9 cellular contexts compared by ENCODE assay signal in genomic region chr11:45147871-45148270, GRCh38. TPM values are rescaled to one million over a fixed set of nuclear protein-coding genes. Genes with fewer than 3 reads are reported as not detected.
DNase-seq lines count a peak whose midpoint lies in the region; ATAC-seq and FAIRE-seq lines count a peak whose summit lies in the region.
"Had no signal": no experiment of that assay in that cellular context is flagged by ENCODE, and none has a peak within 500 bp of the region (broad histone marks: within the 10 kb centered on the region; RNA-seq: fewer than 3 reads in every experiment).

No MANE protein-coding gene starts in this region.

- peaks cover 28% of the 10 kb centered on the region for H3K27me3 Mint-ChIP-seq in activated CD8-positive, alpha-beta T cell treated with anti-CD3 and anti-CD28 coated beads, Interleukin-2, amount 10 ng/mL, durations not matched to agents 7 days and 5 days (ENCODE audit: low read depth)

- ATAC-seq in activated CD8-positive, alpha-beta T cell treated with anti-CD3 and anti-CD28 coated beads, Interleukin-2, amount 10 ng/mL, durations not matched to agents 7 days and 5 days, result no peak
- no peak for ATAC-seq in GM21423 (IDR thresholded peaks at IDR 0.05; ENCODE audit: unreplicated experiment)

- H3K36me3 ChIP-seq in HAP-1 (replicated peaks) (no peaks in the 10 kb centered on the region), small intestine (ENCODE audit: control insufficient read depth in 2 of 2, insufficient read depth in 2 of 2, low read length in 2 of 2) (no peaks in the 10 kb centered on the region)

- CTCF ChIA-PET in activated CD8-positive, alpha-beta T cell treated with anti-CD3 and anti-CD28 coated beads, Interleukin-2, amount 10 ng/mL, durations not matched to agents 7 days and 5 days (lab: Charles Lee), result no interaction called here

- H3K4me3 ChIP-seq in HAP-1 (peak overlapping the region; percentile 56), iPS-11a (ENCODE audit: low read depth, low read length) (peak overlapping the region; percentile 72), small intestine (ENCODE audit: low read depth in 1 of 2, low read length in 2 of 2) (peak overlapping the region; percentile 56 to 75)

- 23 to 53% (median 40%) methylated on average over 6 of the region's 6 CpGs for WGBS in small intestine, 3 donors

- H3K9me3 Mint-ChIP-seq in activated CD8-positive, alpha-beta T cell treated with anti-CD3 and anti-CD28 coated beads, Interleukin-2, amount 10 ng/mL, durations not matched to agents 7 days and 5 days (ENCODE audit: insufficient read depth), result no peaks in the 10 kb centered on the region

- H3K4me3 Mint-ChIP-seq in activated CD8-positive, alpha-beta T cell treated with anti-CD3 and anti-CD28 coated beads, Interleukin-2, amount 10 ng/mL, durations not matched to agents 7 days and 5 days, result peak overlapping the region; percentile 77

- peaks cover 17% of the 10 kb centered on the region for H3K4me1 Mint-ChIP-seq in activated CD8-positive, alpha-beta T cell treated with anti-CD3 and anti-CD28 coated beads, Interleukin-2, amount 10 ng/mL, durations not matched to agents 7 days and 5 days (ENCODE audit: low read depth)

- in situ Hi-C loops in HAP-1 (cut with MboI; ENCODE audit: low sequenced_read_pairs), result loop anchor here (25.0 kb wide), 1 partner anchor 614 kb away; no protein-coding TSS in a partner anchor

- H3K27ac ChIP-seq in small intestine (ENCODE audit: low read depth in 1 of 2, low read length in 1 of 2), result no peak overlapping the region

- H3K4me1 ChIP-seq in HAP-1 (peaks cover 4% of the 10 kb centered on the region; the same call in 1 of the 2 replicates), small intestine (ENCODE audit: control insufficient read depth in 2 of 2, insufficient read depth in 1 of 2, low read depth in 1 of 2, low read length in 1 of 2) (peaks cover 5 to 6% of the 10 kb centered on the region in 2 donors)

- no peak for DNase-seq in HAP-1 (ENCODE audit: low spot score in 2 of 2)
- no peak for DNase-seq in activated CD8-positive, alpha-beta T cell treated with anti-CD3 and anti-CD28 coated beads, Interleukin-2, amount 10 ng/mL, durations not matched to agents 7 days and 5 days
- DNase-seq in small intestine, result peak; percentile 26
- no peak for DNase-seq in HTR-8/SVneo (ENCODE audit: insufficient read length, low spot score)
- DNase-seq in AG08395 (ENCODE audit: low spot score), result no peak
- DNase-seq in DMS 273 treated with DMSO at 0.1 percent for 48 hours (lab: John Stamatoyannopoulos, UW), result no peak
- DNase-seq: activated effector memory CD4-positive, alpha-beta T cell treated with Interleukin-2 at 50 U/mL for 16 hours had no signal

- H3K27me3 ChIP-seq in HAP-1 (ENCODE audit: low read depth), result no peaks in the 10 kb centered on the region; the same call in 1 of the 2 replicates
- H3K27me3 ChIP-seq in small intestine (ENCODE audit: control insufficient read depth in 2 of 2, insufficient read depth in 2 of 2, low read length in 2 of 2), result no peaks in the 10 kb centered on the region

- H3K27ac Mint-ChIP-seq in activated CD8-positive, alpha-beta T cell treated with anti-CD3 and anti-CD28 coated beads, Interleukin-2, amount 10 ng/mL, durations not matched to agents 7 days and 5 days, result peak overlapping the region; percentile 79

- H3K9me3 ChIP-seq in HAP-1 (no peaks in the 10 kb centered on the region), small intestine (ENCODE audit: control insufficient read depth, low read depth) (no peaks in the 10 kb centered on the region)

- POLR2A ChIA-PET in activated CD8-positive, alpha-beta T cell treated with anti-CD3 and anti-CD28 coated beads, Interleukin-2, amount 10 ng/mL, durations not matched to agents 7 days and 5 days (lab: Charles Lee), result no interaction called here

- no peaks in the 10 kb centered on the region for H3K36me3 Mint-ChIP-seq in activated CD8-positive, alpha-beta T cell treated with anti-CD3 and anti-CD28 coated beads, Interleukin-2, amount 10 ng/mL, durations not matched to agents 7 days and 5 days (ENCODE audit: low read depth)

- FAIRE-seq in small intestine (lab: Jason Lieb, UNC), result no peak
- FAIRE-seq in HTR-8/SVneo (lab: Jason Lieb, UNC), result no peak

RNA-seq across cellular contexts. Expression of gene PRDM11, which starts 1.4 kb away (rescaled TPM):
- total RNA-seq in activated CD8-positive, alpha-beta T cell treated with anti-CD3 and anti-CD28 coated beads, Interleukin-2, amount 10 ng/mL, durations not matched to agents 7 days and 5 days, result 1 to 10 TPM; 3.5 to 3.6 TPM
- 1 to 10 TPM in 2 of 3 donors, under 1 TPM in 1; 0.45 to 4.8 (median 1.6) TPM for polyA plus RNA-seq in small intestine
